Comparison of ENCODE assay signal across 12 cellular contexts in the genomic region with DNA sequence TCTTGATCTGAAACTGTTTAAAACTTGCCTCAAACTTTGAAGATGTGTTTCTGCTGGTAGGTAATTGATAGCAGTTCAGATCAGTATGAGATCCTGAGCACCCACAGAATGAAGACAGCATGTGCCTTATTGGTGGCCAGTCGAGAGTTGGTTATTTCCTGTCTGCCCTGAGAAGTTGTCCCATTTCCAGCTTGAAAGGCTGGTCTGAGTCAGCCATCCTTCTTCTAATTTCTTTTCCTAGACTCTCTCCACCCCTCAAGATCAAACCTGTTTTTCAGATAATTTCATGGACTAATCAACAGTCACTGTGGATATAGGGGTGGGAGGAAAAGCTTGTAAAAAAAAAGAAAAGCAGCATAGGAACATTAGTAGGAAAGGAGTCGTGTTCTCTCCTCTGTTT.
A peak's percentile ranks its signal among the peaks of the same experiment; 100 is the strongest.
DNase-seq lines count a peak whose midpoint lies in the region; ATAC-seq and TF ChIP-seq lines count a peak whose summit lies in the region.
"Had no signal": no experiment of that assay in that cellular context is flagged by ENCODE, and none has a peak within 500 bp of the region (broad histone marks: within the 10 kb centered on the region; RNA-seq: fewer than 3 reads in every experiment).

No MANE protein-coding gene starts in this region.

- no peaks in the 10 kb centered on the region for H3K36me3 ChIP-seq in CD8-positive, alpha-beta memory T cell (ENCODE audit: insufficient read depth, low read length)
- peaks cover 18% of the 10 kb centered on the region; the same call in 1 of the 2 replicates for H3K36me3 ChIP-seq in Karpas-422 (ENCODE audit: insufficient read depth, low read length)
- H3K36me3 ChIP-seq: adrenal gland had no signal

- peak overlapping the region in 7 of 8 donors; percentile 12 to 84 (median 47) for H3K27ac Mint-ChIP-seq in CD8-positive, alpha-beta memory T cell
- peak overlapping the region; percentile 41 to 82 for H3K27ac Mint-ChIP-seq in natural killer cell treated with Interleukin-12 subunit alpha and Interleukin-12 subunit beta and Interleukin-15 and Interleukin-18, amount 100 ng/mL, for 72 hours

- no peak for TF ChIP-seq CTCF in coronary artery (IDR thresholded peaks at IDR 0.05)

- DNase-seq in CD8-positive, alpha-beta memory T cell: no peak
- DNase-seq in Karpas-422 (no peak), coronary artery (ENCODE audit: low spot score) (no peak), amniotic stem cell (lab: John Stamatoyannopoulos, UW) (no peak), Ammon's horn (ENCODE audit: low spot score) (no peak), midbrain (lab: John Stamatoyannopoulos, UW) (no peak)
- DNase-seq in natural killer cell treated with Interleukin-12 subunit alpha and Interleukin-12 subunit beta and Interleukin-15 and Interleukin-18, amount 100 ng/mL, for 72 hours (ENCODE audit: low spot score): no peak
- DNase-seq: activated CD4-positive, alpha-beta T cell treated with anti-CD3 and anti-CD28 coated beads for 4 hours; adrenal gland; H7; NCI-H1694 had no signal

- ATAC-seq in natural killer cell treated with Interleukin-12 subunit alpha and Interleukin-12 subunit beta and Interleukin-15 and Interleukin-18, amount 100 ng/mL, for 72 hours: peak in 1 of 2 donors; percentile 52

- peaks cover 92% of the 10 kb centered on the region for H3K79me2 ChIP-seq in Karpas-422 (ENCODE audit: low read length)

- no peaks in the 10 kb centered on the region for H3K27me3 ChIP-seq in CD8-positive, alpha-beta memory T cell (ENCODE audit: insufficient read depth, low read length, poor library complexity, severe bottlenecking)
- no peaks in the 10 kb centered on the region for H3K27me3 ChIP-seq in Karpas-422 (ENCODE audit: low read length)
- H3K27me3 ChIP-seq: adrenal gland had no signal

- peaks cover 0 to 67% (median 28%) of the 10 kb centered on the region in 3 donors for H3K36me3 Mint-ChIP-seq in CD8-positive, alpha-beta memory T cell
- peaks cover 6% of the 10 kb centered on the region for H3K36me3 Mint-ChIP-seq in natural killer cell treated with Interleukin-12 subunit alpha and Interleukin-12 subunit beta and Interleukin-15 and Interleukin-18, amount 100 ng/mL, for 72 hours

- no peak overlapping the region for H3K4me3 ChIP-seq in CD8-positive, alpha-beta memory T cell (ENCODE audit: low read length)
- H3K4me3 ChIP-seq in Karpas-422 (ENCODE audit: low read length): no peak overlapping the region
- H3K4me3 ChIP-seq in coronary artery: no peak overlapping the region
- H3K4me3 ChIP-seq: adrenal gland had no signal

- CTCF ChIA-PET in CD8-positive, alpha-beta memory T cell (lab: Charles Lee): no interaction called here

- no peak overlapping the region for H3K4me2 ChIP-seq in Karpas-422 (ENCODE audit: low read depth, low read length, poor library complexity, severe bottlenecking)

- no peaks in the 10 kb centered on the region for H3K9me3 ChIP-seq in CD8-positive, alpha-beta memory T cell (ENCODE audit: low read length)
- H3K9me3 ChIP-seq in Karpas-422 (ENCODE audit: low read length): no peaks in the 10 kb centered on the region
- H3K9me3 ChIP-seq: adrenal gland had no signal

- no peak overlapping the region for H3K9ac ChIP-seq in Karpas-422 (ENCODE audit: low read length)

- no peak overlapping the region for H2AFZ ChIP-seq in Karpas-422 (ENCODE audit: low read length)

- H3K4me1 ChIP-seq in CD8-positive, alpha-beta memory T cell (ENCODE audit: insufficient read depth, low read length): peaks cover 65% of the 10 kb centered on the region
- H3K4me1 ChIP-seq in Karpas-422 (ENCODE audit: low read length): peaks cover 58% of the 10 kb centered on the region

- no peaks in the 10 kb centered on the region for H3K9me2 ChIP-seq in Karpas-422 (replicated peaks; ENCODE audit: insufficient read depth, low read length)

- H3K27ac ChIP-seq in CD8-positive, alpha-beta memory T cell (ENCODE audit: low read depth, low read length): no peak overlapping the region
- H3K27ac ChIP-seq in Karpas-422 (ENCODE audit: low read length) (peak overlapping the region; percentile 43), coronary artery (peak overlapping the region; percentile 15 to 58)
- H3K27ac ChIP-seq: adrenal gland had no signal

- H3K9me3 Mint-ChIP-seq in CD8-positive, alpha-beta memory T cell: no peaks in the 10 kb centered on the region
- no peaks in the 10 kb centered on the region for H3K9me3 Mint-ChIP-seq in natural killer cell treated with Interleukin-12 subunit alpha and Interleukin-12 subunit beta and Interleukin-15 and Interleukin-18, amount 100 ng/mL, for 72 hours
- H3K9me3 Mint-ChIP-seq: neural crest cell had no signal

- H3K27me3 Mint-ChIP-seq in CD8-positive, alpha-beta memory T cell: no peaks in the 10 kb centered on the region
- no peaks in the 10 kb centered on the region for H3K27me3 Mint-ChIP-seq in natural killer cell treated with Interleukin-12 subunit alpha and Interleukin-12 subunit beta and Interleukin-15 and Interleukin-18, amount 100 ng/mL, for 72 hours

- peak overlapping the region in 2 of 7 donors; percentile 4 to 13 for H3K4me3 Mint-ChIP-seq in CD8-positive, alpha-beta memory T cell
- H3K4me3 Mint-ChIP-seq in natural killer cell treated with Interleukin-12 subunit alpha and Interleukin-12 subunit beta and Interleukin-15 and Interleukin-18, amount 100 ng/mL, for 72 hours: peak overlapping the region; percentile 24
- H3K4me3 Mint-ChIP-seq: neural crest cell had no signal

- H4K20me1 ChIP-seq in Karpas-422 (ENCODE audit: insufficient read depth, low read depth, low read length): no peaks in the 10 kb centered on the region

- POLR2A ChIA-PET in CD8-positive, alpha-beta memory T cell (lab: Charles Lee): no interaction called here

- H3K4me1 Mint-ChIP-seq in CD8-positive, alpha-beta memory T cell: peaks cover 79 to 94% (median 91%) of the 10 kb centered on the region in 3 donors
- H3K4me1 Mint-ChIP-seq in natural killer cell treated with Interleukin-12 subunit alpha and Interleukin-12 subunit beta and Interleukin-15 and Interleukin-18, amount 100 ng/mL, for 72 hours (ENCODE audit: low read depth in 2 of 2): peaks cover 60 to 69% of the 10 kb centered on the region in 2 donors
